In the genomic region with DNA sequence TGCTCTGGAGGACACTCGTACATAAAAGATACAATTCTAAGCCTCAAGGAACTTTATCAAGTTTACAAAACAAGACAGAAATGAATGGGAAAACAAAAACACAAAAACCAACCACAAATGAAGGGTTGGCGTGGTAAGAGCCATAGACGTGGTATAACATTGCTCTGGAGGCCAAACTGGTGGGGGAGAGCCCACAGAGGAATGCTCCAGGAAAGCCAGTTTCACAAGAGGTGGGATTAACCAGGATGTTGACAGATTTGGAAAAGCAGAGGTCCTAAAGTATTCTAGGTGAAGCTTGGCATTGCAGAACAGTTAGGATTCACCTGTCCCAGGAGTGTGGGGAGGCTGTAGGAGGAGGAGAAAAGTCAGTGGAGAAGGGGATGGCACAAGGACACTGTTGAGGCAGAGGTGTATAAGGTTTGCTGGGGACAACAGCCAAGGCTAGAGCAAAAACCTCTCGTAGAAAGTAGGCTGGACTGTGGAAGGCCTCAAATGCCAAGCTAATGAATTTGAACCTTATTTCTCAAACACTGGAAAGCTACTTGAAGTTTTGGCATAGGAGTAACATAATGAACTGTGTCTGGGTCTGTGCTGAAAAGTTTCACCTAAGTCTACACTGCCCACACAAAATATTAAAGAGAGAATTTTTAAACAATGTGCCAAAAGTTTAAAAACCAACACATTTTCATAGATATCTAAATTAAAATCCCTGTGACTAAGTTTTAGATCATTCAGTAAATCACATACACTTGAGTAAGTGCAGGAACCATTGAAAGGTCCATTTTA, we compare ENCODE assay signal across 12 cellular contexts.
DNase-seq lines count a peak whose midpoint lies in the region; ATAC-seq and TF ChIP-seq lines count a peak whose summit lies in the region.
"Had no signal": no experiment of that assay in that cellular context is flagged by ENCODE, and none has a peak within 500 bp of the region (broad histone marks: within the 10 kb centered on the region; RNA-seq: fewer than 3 reads in every experiment).

No MANE protein-coding gene starts in this region.

- H2AFZ ChIP-seq in OCI-LY3 (ENCODE audit: low read depth, low read length): no peak overlapping the region

- H3K9me3 Mint-ChIP-seq in CD14-positive monocyte: peaks cover 0 to 2% (median 0%) of the 10 kb centered on the region in 7 donors
- H3K9me3 Mint-ChIP-seq: WTC11 had no signal

- TF ChIP-seq EP300 in esophagus muscularis mucosa (IDR thresholded peaks at IDR 0.05): no peak

- no peak for TF ChIP-seq POLR2A in esophagus muscularis mucosa (IDR thresholded peaks at IDR 0.05; ENCODE audit: low read depth)
- TF ChIP-seq POLR2A in gastrocnemius medialis (IDR thresholded peaks at IDR 0.05): no peak
- TF ChIP-seq POLR2A in lower leg skin (IDR thresholded peaks at IDR 0.05): no peak

- in situ Hi-C loops in gastrocnemius medialis (cut with MboI; ENCODE audit: low sequenced_read_pairs in 4 of 4): no loop called here

- peaks cover 6 to 18% of the 10 kb centered on the region in 2 donors for H3K36me3 Mint-ChIP-seq in CD14-positive monocyte
- H3K36me3 Mint-ChIP-seq: WTC11 had no signal

- peak overlapping the region; percentile 66 for H3K4me2 ChIP-seq in OCI-LY3 (ENCODE audit: low read length)

- DNase-seq in CD14-positive monocyte (ENCODE audit: low spot score) (no peak), esophagus muscularis mucosa (ENCODE audit: extremely low spot score) (no peak), gastrocnemius medialis (no peak), lower leg skin (ENCODE audit: low spot score in 2 of 2) (no peak), GF-D8 (lab: John Stamatoyannopoulos, UW) (no peak)
- DNase-seq: activated gamma-delta T cell treated with Interleukin-2 at 50 U/mL for 16 hours; OCI-M1; stimulated activated CD4-positive, alpha-beta T cell treated with anti-CD3 and anti-CD28 coated beads, Interleukin-2, amount 100 ng/mL, for 48 hours had no signal

- H3K27me3 ChIP-seq in OCI-LY3 (ENCODE audit: low read depth, low read length) (no peaks in the 10 kb centered on the region), esophagus muscularis mucosa (no peaks in the 10 kb centered on the region), gastrocnemius medialis (no peaks in the 10 kb centered on the region)

- intact Hi-C loops in CD14-positive monocyte (cut with micrococcal nuclease): loop anchor here in 1 of 2 donors (5.0 kb wide), 1 partner anchor 34 kb away; no protein-coding TSS in a partner anchor
- intact Hi-C loops in esophagus muscularis mucosa (cut with DNase I): no loop called here
- intact Hi-C loops in gastrocnemius medialis (cut with DNase I; ENCODE audit: low total_unique reads): loop anchor here (5.0 kb wide), 1 partner anchor 114 kb away; no protein-coding TSS in a partner anchor
- intact Hi-C loops in lower leg skin (cut with DNase I; ENCODE audit: low total_unique reads): no loop called here

- H3K27ac ChIP-seq in OCI-LY3 (ENCODE audit: low read length) (peak overlapping the region; percentile 70), esophagus muscularis mucosa (replicated peaks in 1 of 4) (peak overlapping the region; percentile 4 to 54 (median 20)), gastrocnemius medialis (peak overlapping the region; percentile 44 to 66 (median 54))

- H3K4me3 ChIP-seq in OCI-LY3 (ENCODE audit: low read length): no peak overlapping the region
- H3K4me3 ChIP-seq in esophagus muscularis mucosa: no peak overlapping the region
- no peak overlapping the region for H3K4me3 ChIP-seq in gastrocnemius medialis
- H3K4me3 ChIP-seq in lower leg skin (ENCODE audit: low read depth, poor library complexity, severe bottlenecking): no peak overlapping the region

- peaks cover 67% of the 10 kb centered on the region for H3K4me1 Mint-ChIP-seq in CD14-positive monocyte

- 69% methylated on average over 4 of the region's 4 CpGs for WGBS in esophagus muscularis mucosa
- 67 to 72% methylated on average over 4 of the region's 4 CpGs for WGBS in lower leg skin, 2 donors

- ATAC-seq in gastrocnemius medialis: no peak
- ATAC-seq in GM21529 (IDR thresholded peaks at IDR 0.05; ENCODE audit: unreplicated experiment): no peak
- ATAC-seq in GM19452 (IDR thresholded peaks at IDR 0.05; ENCODE audit: unreplicated experiment): no peak
- ATAC-seq: WTC11 had no signal

- H3K9ac ChIP-seq in OCI-LY3 (ENCODE audit: low read length): peak overlapping the region; percentile 49

- H3K9me3 ChIP-seq in OCI-LY3 (ENCODE audit: insufficient read depth, low read length) (no peaks in the 10 kb centered on the region), esophagus muscularis mucosa (no peaks in the 10 kb centered on the region), gastrocnemius medialis (no peaks in the 10 kb centered on the region)

- no peaks in the 10 kb centered on the region for H3K79me2 ChIP-seq in OCI-LY3 (ENCODE audit: low read length)

- TF ChIP-seq CTCF in CD14-positive monocyte (IDR thresholded peaks at IDR 0.05) (no peak), OCI-LY3 (IDR thresholded peaks at IDR 0.05; ENCODE audit: low read depth, low read length) (no peak), esophagus muscularis mucosa (IDR thresholded peaks at IDR 0.05) (no peak), gastrocnemius medialis (IDR thresholded peaks at IDR 0.05 in 4 of 5, conservative IDR thresholded peaks at IDR 0.05 in 1 of 5) (no peak), lower leg skin (IDR thresholded peaks at IDR 0.05) (no peak)

- H3K27me3 Mint-ChIP-seq in CD14-positive monocyte (ENCODE audit: low read depth in 3 of 3): peaks cover 0 to 2% (median 0%) of the 10 kb centered on the region in 3 donors

- H3K27ac Mint-ChIP-seq in CD14-positive monocyte: peak overlapping the region; percentile 66 to 91 (median 86)

- H3K36me3 ChIP-seq in OCI-LY3 (replicated peaks; ENCODE audit: low read depth, low read length) (peaks cover 3% of the 10 kb centered on the region), esophagus muscularis mucosa (no peaks in the 10 kb centered on the region), gastrocnemius medialis (no peaks in the 10 kb centered on the region)

- no peak overlapping the region for H3K4me3 Mint-ChIP-seq in CD14-positive monocyte
- H3K4me3 Mint-ChIP-seq: WTC11 had no signal

- peaks cover 51% of the 10 kb centered on the region for H3K4me1 ChIP-seq in OCI-LY3 (ENCODE audit: low read length)
- peaks cover 21 to 80% (median 77%) of the 10 kb centered on the region in 4 donors for H3K4me1 ChIP-seq in esophagus muscularis mucosa
- peaks cover 68 to 70% of the 10 kb centered on the region in 2 donors for H3K4me1 ChIP-seq in gastrocnemius medialis

- no peaks in the 10 kb centered on the region for H4K20me1 ChIP-seq in OCI-LY3 (ENCODE audit: insufficient read depth, low read length)
